Comparison of ENCODE assay signal across 19 cellular contexts in genomic region chr5:40554794-40555193, GRCh38.
"Had no signal": no experiment of that assay in that cellular context is flagged by ENCODE, and none has a peak within 500 bp of the region (broad histone marks: within the 10 kb centered on the region; RNA-seq: fewer than 3 reads in every experiment).

No MANE protein-coding gene starts in this region.

- ATAC-seq: left cardiac atrium, left ventricle myocardium superior, right lobe of liver had no signal

- H3K36me3 Mint-ChIP-seq: immature natural killer cell, naive B cell had no signal

- DNase-seq: dermis blood vessel endothelial cell; esophagus squamous epithelium; foreskin fibroblast; immature natural killer cell; left cardiac atrium; left ventricle myocardium superior; mesenchymal stem cell; midbrain; naive B cell; occipital lobe; right lobe of liver; spleen; stimulated activated CD4-positive, alpha-beta T cell treated with anti-CD3 and anti-CD28 coated beads, Interleukin-15, amount 100 ng/mL, for 24 hours; stimulated activated CD4-positive, alpha-beta T cell treated with anti-CD3 and anti-CD28 coated beads, Interleukin-1b, Interleukin-23, amount 100 ng/mL, for 48 hours; stimulated activated naive CD4-positive, alpha-beta T cell; stomach; substantia nigra; trophoblast cell had no signal

- H3K9me3 Mint-ChIP-seq: naive B cell, nephron had no signal

- H3K27me3 Mint-ChIP-seq: naive B cell had no signal

- H3K4me3 Mint-ChIP-seq: immature natural killer cell, naive B cell, nephron had no signal

- H3K27ac Mint-ChIP-seq: naive B cell, nephron had no signal

- H3K4me1 Mint-ChIP-seq: naive B cell, nephron had no signal
